ENCODE assay signal across 10 cellular contexts in the genomic region with DNA sequence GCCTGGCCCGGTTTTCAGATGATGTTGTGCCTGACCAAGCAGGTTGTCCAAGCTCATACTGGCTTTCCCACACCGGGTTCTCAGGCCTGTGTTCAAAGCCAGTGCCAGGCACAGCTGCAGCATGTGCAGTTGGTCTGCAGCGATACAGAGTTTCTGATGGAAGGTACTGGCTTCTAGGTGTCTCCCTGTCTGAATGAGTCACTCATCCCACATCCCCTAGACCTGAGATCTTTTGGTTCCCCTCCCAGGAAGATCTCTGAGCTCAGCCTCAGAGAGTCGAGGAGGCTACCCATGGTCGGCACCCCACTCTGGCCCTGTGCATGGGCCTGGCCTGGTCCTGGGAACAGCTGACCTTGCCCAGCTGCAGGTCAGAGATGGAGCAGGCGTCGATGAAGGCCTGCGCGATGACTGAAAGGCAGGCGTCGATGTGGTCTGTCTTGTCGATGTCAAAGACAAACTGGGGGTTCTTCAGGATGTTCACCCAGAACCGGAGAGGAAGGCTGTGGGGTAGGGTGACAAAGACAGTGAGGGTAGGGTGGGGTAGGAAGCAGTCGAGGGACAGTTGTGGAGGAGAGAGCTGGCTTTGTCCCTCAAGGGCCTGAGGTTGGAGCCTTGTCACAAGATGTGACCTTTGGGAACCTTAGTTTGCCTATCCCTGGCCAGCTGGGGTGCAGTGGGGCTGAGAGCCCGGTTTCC. TPM values are rescaled to one million over a fixed set of nuclear protein-coding genes. Genes with fewer than 3 reads are reported as not detected.
DNase-seq lines count a peak whose midpoint lies in the region; ATAC-seq and TF ChIP-seq lines count a peak whose summit lies in the region.
"Had no signal": no experiment of that assay in that cellular context is flagged by ENCODE, and none has a peak within 500 bp of the region (broad histone marks: within the 10 kb centered on the region; RNA-seq: fewer than 3 reads in every experiment).

No MANE protein-coding gene starts in this region.

- H3K4me3 Mint-ChIP-seq in CD14-positive monocyte = no peak overlapping the region
- no peak overlapping the region for H3K4me3 Mint-ChIP-seq in endodermal cell

- H3K27ac Mint-ChIP-seq in CD14-positive monocyte (peak overlapping the region in 4 of 7 donors; percentile 48 to 80 (median 52)), endodermal cell (peak overlapping the region; percentile 74)

- H3K27me3 ChIP-seq in MM.1S (replicated peaks; ENCODE audit: insufficient read depth, low read length) (no peaks in the 10 kb centered on the region), endodermal cell (ENCODE audit: control insufficient read depth, insufficient read depth, low read length, poor library complexity, severe bottlenecking) (no peaks in the 10 kb centered on the region), trophoblast cell (ENCODE audit: insufficient read depth, low read length) (no peaks in the 10 kb centered on the region)
- H3K27me3 ChIP-seq: colonic mucosa had no signal

- no peak overlapping the region for H3K4ac ChIP-seq in trophoblast cell (ENCODE audit: low read depth, low read length)

- H4K8ac ChIP-seq in trophoblast cell (ENCODE audit: low read depth, low read length) = no peak overlapping the region

- H3K27me3 Mint-ChIP-seq in CD14-positive monocyte (ENCODE audit: low read depth in 3 of 3) (no peaks in the 10 kb centered on the region), endodermal cell (ENCODE audit: insufficient read depth) (no peaks in the 10 kb centered on the region)

- ATAC-seq in GM19395 (IDR thresholded peaks at IDR 0.05; ENCODE audit: unreplicated experiment) = no peak

- peak overlapping the region; percentile 64 for H2AFZ ChIP-seq in MM.1S (ENCODE audit: low read length)
- no peak overlapping the region for H2AFZ ChIP-seq in trophoblast cell (ENCODE audit: insufficient read depth, low read length, poor library complexity)

- H3K9me2 ChIP-seq in MM.1S (replicated peaks; ENCODE audit: insufficient read depth, low read length) = no peaks in the 10 kb centered on the region

- H2BK120ac ChIP-seq in trophoblast cell (ENCODE audit: insufficient read depth, low read length, poor library complexity) = no peak overlapping the region

- H3F3A ChIP-seq in MM.1S (ENCODE audit: insufficient read depth, low read length) = no peaks in the 10 kb centered on the region

- H3K27ac ChIP-seq in MM.1S (ENCODE audit: low read length) = no peak overlapping the region
- H3K27ac ChIP-seq in endodermal cell (ENCODE audit: low read depth, low read length) = no peak overlapping the region
- H3K27ac ChIP-seq in trophoblast cell (ENCODE audit: low read depth, low read length) = no peak overlapping the region
- H3K27ac ChIP-seq: colonic mucosa had no signal

- H3K23ac ChIP-seq in trophoblast cell (ENCODE audit: low read length) = no peak overlapping the region

- H3K14ac ChIP-seq in trophoblast cell (ENCODE audit: low read length) = no peak overlapping the region

- H4K12ac ChIP-seq in trophoblast cell (ENCODE audit: low read depth, low read length) = no peak overlapping the region

- intact Hi-C loops in CD14-positive monocyte (cut with micrococcal nuclease) = no loop called here

- H4K91ac ChIP-seq in trophoblast cell (ENCODE audit: low read depth, low read length) = peak overlapping the region; percentile 0

- H2BK12ac ChIP-seq in trophoblast cell (ENCODE audit: low read length) = no peak overlapping the region

- WGBS in endodermal cell (ENCODE audit: insufficient coverage in 1 of 2, insufficient read length in 1 of 2), 2 experiments = 91% methylated on average over 10 to 15 of the region's 15 CpGs
- no CpG with 5 or more reads among the region's 15 CpGs for WGBS in trophoblast cell (ENCODE audit: extremely low coverage, insufficient coverage, insufficient read length)

- H3K18ac ChIP-seq in trophoblast cell (ENCODE audit: low read length) = no peak overlapping the region

- H3K4me3 ChIP-seq in MM.1S (ENCODE audit: low read length) = no peak overlapping the region
- H3K4me3 ChIP-seq in endodermal cell (ENCODE audit: low read length) = no peak overlapping the region
- H3K4me3 ChIP-seq in trophoblast cell (ENCODE audit: low read depth, low read length) = no peak overlapping the region
- H3K4me3 ChIP-seq: colonic mucosa had no signal

- DNase-seq in CD14-positive monocyte (ENCODE audit: low spot score) = no peak
- no peak for DNase-seq in MM.1S
- no peak for DNase-seq in endodermal cell
- no peak for DNase-seq in trophoblast cell
- DNase-seq in pons (ENCODE audit: low spot score) = no peak
- DNase-seq in NCI-H1694 treated with DMSO at 0.1 percent for 48 hours (lab: John Stamatoyannopoulos, UW) = no peak
- no peak for DNase-seq in epidermal melanocyte (ENCODE audit: insufficient read length, low spot score)
- DNase-seq: colonic mucosa had no signal

- H3K4me1 ChIP-seq in MM.1S (ENCODE audit: low read length) (peaks cover 7% of the 10 kb centered on the region), endodermal cell (ENCODE audit: control insufficient read depth, insufficient read depth, low read length) (no peaks in the 10 kb centered on the region), trophoblast cell (ENCODE audit: control insufficient read depth in 1 of 2, insufficient read depth in 2 of 2, low read length in 2 of 2) (peaks cover 3 to 17% of the 10 kb centered on the region in 2 experiments)
- H3K4me1 ChIP-seq: colonic mucosa had no signal

- peaks cover 27% of the 10 kb centered on the region for H3K4me1 Mint-ChIP-seq in CD14-positive monocyte
- H3K4me1 Mint-ChIP-seq in endodermal cell = peaks cover 18% of the 10 kb centered on the region

- peaks cover 2% of the 10 kb centered on the region for H3K79me1 ChIP-seq in trophoblast cell (ENCODE audit: low read length)

- no peak overlapping the region for H2BK5ac ChIP-seq in trophoblast cell (ENCODE audit: low read depth, low read length, poor library complexity)

- no peaks in the 10 kb centered on the region for H3K79me2 ChIP-seq in MM.1S (ENCODE audit: low read length)
- no peaks in the 10 kb centered on the region for H3K79me2 ChIP-seq in trophoblast cell (ENCODE audit: control insufficient read depth, insufficient read depth, low read length, poor library complexity)

- H2AK5ac ChIP-seq in trophoblast cell (ENCODE audit: low read length) = no peak overlapping the region

- H3K9me3 Mint-ChIP-seq in CD14-positive monocyte (no peaks in the 10 kb centered on the region), endodermal cell (no peaks in the 10 kb centered on the region)

- H3K36me3 ChIP-seq in MM.1S (replicated peaks; ENCODE audit: insufficient read depth, low read length) = no peaks in the 10 kb centered on the region
- H3K36me3 ChIP-seq in endodermal cell (ENCODE audit: control insufficient read depth, insufficient read depth, low read length) = no peaks in the 10 kb centered on the region
- H3K36me3 ChIP-seq in trophoblast cell (ENCODE audit: control insufficient read depth in 1 of 2, insufficient read depth in 2 of 2, low read length in 2 of 2) = peaks cover 77 to 78% of the 10 kb centered on the region in 2 experiments
- H3K36me3 ChIP-seq: colonic mucosa had no signal

- no peaks in the 10 kb centered on the region for H3K9me3 ChIP-seq in MM.1S (replicated peaks; ENCODE audit: insufficient read depth, low read length)
- no peaks in the 10 kb centered on the region for H3K9me3 ChIP-seq in endodermal cell (ENCODE audit: control insufficient read depth, low read length)
- H3K9me3 ChIP-seq in trophoblast cell (ENCODE audit: insufficient read depth, low read depth, low read length) = no peaks in the 10 kb centered on the region
- H3K9me3 ChIP-seq: colonic mucosa had no signal

- TF ChIP-seq CTCF in CD14-positive monocyte (IDR thresholded peaks at IDR 0.05) = no peak
- TF ChIP-seq CTCF in MM.1S (IDR thresholded peaks at IDR 0.05; ENCODE audit: low read length) = no peak
- TF ChIP-seq CTCF in endodermal cell (conservative IDR thresholded peaks at IDR 0.05) = no peak

- H3K4me2 ChIP-seq in MM.1S (ENCODE audit: low read depth, low read length) (no peak overlapping the region; the same call in 1 of the 2 replicates), trophoblast cell (ENCODE audit: low read length) (no peak overlapping the region)

- H3K36me3 Mint-ChIP-seq in CD14-positive monocyte = peaks cover 64 to 75% of the 10 kb centered on the region in 2 donors
- H3K36me3 Mint-ChIP-seq in endodermal cell (ENCODE audit: low read depth) = peaks cover 36% of the 10 kb centered on the region

- no peak overlapping the region for H3K9ac ChIP-seq in MM.1S (ENCODE audit: low read length)
- no peak overlapping the region for H3K9ac ChIP-seq in endodermal cell (ENCODE audit: extremely low read depth, low read length, poor library complexity, severe bottlenecking)
- H3K9ac ChIP-seq in trophoblast cell (ENCODE audit: low read length) = no peak overlapping the region

- H4K20me1 ChIP-seq in MM.1S (ENCODE audit: insufficient read depth, low read length) = no peaks in the 10 kb centered on the region

RNA-seq across cellular contexts. Expression of a gene that starts 15.2 kb away (rescaled TPM):
- not detected for polyA plus RNA-seq in CD14-positive monocyte
- not detected for total RNA-seq in endodermal cell
- not detected for polyA plus RNA-seq in endodermal cell (2013, experiment 1 of 2)
- not detected for polyA plus RNA-seq in endodermal cell (2013, experiment 2 of 2)
- not detected in 2 replicates for polyA plus RNA-seq in trophoblast cell (2013)
- total RNA-seq: colonic mucosa, omental fat pad had no signal

RNA-seq across cellular contexts. Expression of a gene that starts 29.8 kb away (rescaled TPM):
- not detected for polyA plus RNA-seq in CD14-positive monocyte
- under 1 TPM; 0.22 to 0.26 TPM for total RNA-seq in endodermal cell
- not detected for polyA plus RNA-seq in endodermal cell (2013, experiment 1 of 2)
- not detected for polyA plus RNA-seq in endodermal cell (2013, experiment 2 of 2)
- 0.01 TPM in 1 of 2 replicates, not detected in the other for polyA plus RNA-seq in trophoblast cell (2013)
- total RNA-seq: colonic mucosa had no signal

RNA-seq across cellular contexts. Expression of a gene that starts 48.3 kb away (rescaled TPM):
- polyA plus RNA-seq in CD14-positive monocyte = 1 to 10 TPM; 7.1 to 9.9 TPM
- 10 to 100 TPM; 73.1 to 83.2 TPM for total RNA-seq in endodermal cell
- polyA plus RNA-seq in endodermal cell (2013, experiment 1 of 2) = 58.8 TPM
- polyA plus RNA-seq in endodermal cell (2013, experiment 2 of 2) = 68.1 TPM
- 282 and 293 TPM in 2 replicates for polyA plus RNA-seq in trophoblast cell (2013)
